Comparison of ENCODE assay signal across 13 cellular contexts in genomic region chr1:107449326-107449725, GRCh38.
DNase-seq lines count a peak whose midpoint lies in the region; ATAC-seq lines count a peak whose summit lies in the region.
"Had no signal": no experiment of that assay in that cellular context is flagged by ENCODE, and none has a peak within 500 bp of the region (broad histone marks: within the 10 kb centered on the region; RNA-seq: fewer than 3 reads in every experiment).

No MANE protein-coding gene starts in this region.

- peak; percentile 21 for DNase-seq in NCI-H82 (lab: John Stamatoyannopoulos, UW)
- DNase-seq in NCI-H82 treated with DMSO at 0.1 percent for 48 hours (lab: John Stamatoyannopoulos, UW; ENCODE audit: unreplicated experiment): no peak
- DNase-seq in NCI-H69 (lab: John Stamatoyannopoulos, UW): peak; percentile 11
- peak; percentile 66 for DNase-seq in cerebellum (ENCODE audit: low spot score)
- no peak for DNase-seq in stimulated activated CD4-positive, alpha-beta T cell treated with anti-CD3 and anti-CD28 coated beads, Interleukin-2, amount 100 ng/mL, for 24 hours
- no peak for DNase-seq in NOMO-1 treated with DMSO at 0.1 percent for 48 hours (lab: John Stamatoyannopoulos, UW; ENCODE audit: unreplicated experiment)
- DNase-seq in left ventricle myocardium superior: no peak
- DNase-seq: 8988T; AML-193; CD4-positive, CD25-positive, alpha-beta regulatory T cell; DMS79 had no signal

- intact Hi-C loops in left ventricle myocardium superior (cut with micrococcal nuclease): no loop called here

- ATAC-seq in HG03457 (IDR thresholded peaks at IDR 0.05; ENCODE audit: unreplicated experiment) (no peak), left ventricle myocardium superior (no peak)
- ATAC-seq: HCT116 had no signal

Comparison
In these comparisons a context has a peak if more than half of its experiments do, and no peak if none do; other contexts are left out.
1. DNase-seq: peak in NCI-H82 (single experiment), NCI-H69 (single experiment) and cerebellum (single experiment); none in NCI-H82 treated with DMSO at 0.1 percent for 48 hours (single experiment), stimulated activated CD4-positive, alpha-beta T cell treated with anti-CD3 and anti-CD28 coated beads, Interleukin-2, amount 100 ng/mL, for 24 hours (0 of 2), NOMO-1 treated with DMSO at 0.1 percent for 48 hours (single experiment) and left ventricle myocardium superior (single experiment).